Comparison of ENCODE assay signal across 30 cellular contexts in the genomic region with DNA sequence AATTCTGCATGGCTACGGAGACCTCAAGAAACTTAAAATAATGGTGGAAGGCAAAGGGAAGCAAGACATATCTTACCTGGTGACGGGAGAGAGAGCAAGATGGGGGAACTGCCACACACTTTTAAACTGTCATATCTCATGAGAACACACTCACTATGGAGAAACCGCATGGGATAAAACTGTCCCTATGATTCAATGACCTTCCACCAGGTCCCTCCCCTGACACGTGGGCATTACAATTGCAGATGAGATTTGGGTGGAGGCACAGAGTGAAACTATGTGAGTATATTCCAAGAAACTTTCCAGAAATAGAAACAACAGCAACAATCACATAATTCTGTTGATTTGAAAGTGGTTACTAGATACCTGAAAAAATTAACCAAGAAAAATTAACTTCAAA.
"Had no signal": no experiment of that assay in that cellular context is flagged by ENCODE, and none has a peak within 500 bp of the region (broad histone marks: within the 10 kb centered on the region; RNA-seq: fewer than 3 reads in every experiment).

No MANE protein-coding gene starts in this region.

- H3K4me3 ChIP-seq: body of pancreas, breast epithelium, MG63 had no signal

- DNase-seq: activated CD4-positive, alpha-beta T cell treated with anti-CD3 and anti-CD28 coated beads for 36 hours; activated CD4-positive, alpha-beta T cell treated with anti-CD3 and anti-CD28 coated beads, Interleukin-2, amount 10 ng/mL, durations not matched to agents 7 days and 5 days; activated CD4-positive, alpha-beta T cell treated with anti-CD3 and anti-CD28 coated beads, Interleukin-2, amount 50 U/mL, for 48 hours; activated CD8-positive, alpha-beta T cell treated with anti-CD3 and anti-CD28 coated beads, Interleukin-2, amount 10 ng/mL, durations not matched to agents 7 days and 5 days; activated gamma-delta T cell; activated naive CD4-positive, alpha-beta T cell treated with Interleukin-2 at 50 U/mL for 16 hours; activated naive CD8-positive, alpha-beta T cell treated with anti-CD3 and anti-CD28 coated beads, Interleukin-2, amount 10 ng/mL, durations not matched to agents 7 days and 5 days; activated T-cell treated with anti-CD3 and anti-CD28 coated beads, Interleukin-2, amount 50 U/mL, for 24 hours; body of pancreas; Kasumi-1; KG1; MG63; NCI-H1048; NCI-H1105 treated with DMSO at 0.1 percent for 48 hours; NCI-H1436; NCI-H1694; NCI-H1930; NCI-H2081 treated with DMSO at 0.1 percent for 48 hours; NCI-H226; NCI-H446 treated with DMSO at 0.1 percent for 48 hours; NCI-H524; NCI-H69; NCI-H82; NK-92 treated with Interleukin-12 subunit alpha and Interleukin-12 subunit beta, amount 100 ng/mL, for 24 hours; RPMI8226; SIG-M5; T-helper 1 cell; T-helper 2 cell; T-helper 9 cell had no signal

- H3K36me3 ChIP-seq: MG63 had no signal

- H3K9me3 ChIP-seq: body of pancreas, breast epithelium, MG63 had no signal

- H3K27ac ChIP-seq: body of pancreas, breast epithelium had no signal

- H3K27me3 ChIP-seq: body of pancreas, breast epithelium, MG63 had no signal

- H3K4me1 ChIP-seq: body of pancreas, breast epithelium had no signal
